12 cellular contexts compared by ENCODE assay signal in genomic region chr10:83666762-83667161, GRCh38.
"Had no signal": no experiment of that assay in that cellular context is flagged by ENCODE, and none has a peak within 500 bp of the region (broad histone marks: within the 10 kb centered on the region; RNA-seq: fewer than 3 reads in every experiment).

No MANE protein-coding gene starts in this region.

- H3K9me3 ChIP-seq: body of pancreas, gastroesophageal sphincter, pancreas, stomach, thyroid gland, vagina had no signal

- H3K4me1 ChIP-seq: body of pancreas, gastroesophageal sphincter, neural progenitor cell, pancreas, stomach, thyroid gland, vagina had no signal

- H3K27ac ChIP-seq: body of pancreas, gastroesophageal sphincter, neural progenitor cell, pancreas, stomach, thyroid gland, vagina had no signal

- H3K36me3 ChIP-seq: gastroesophageal sphincter, neural progenitor cell, pancreas, stomach, thyroid gland, vagina had no signal

- ATAC-seq: activated T-helper 17 cell treated with anti-CD3 and anti-CD28 coated beads, Interleukin-2, amount 50 U/mL, for 72 hours; body of pancreas; gastroesophageal sphincter; pancreas; WTC11 had no signal

- H3K27me3 ChIP-seq: body of pancreas, gastroesophageal sphincter, neural progenitor cell, pancreas, stomach, thyroid gland, vagina had no signal

- DNase-seq: activated CD4-positive, alpha-beta T cell treated with anti-CD3 and anti-CD28 coated beads for 48 hours; activated naive CD4-positive, alpha-beta T cell treated with anti-CD3 and anti-CD28 coated beads for 36 hours; activated T-cell treated with anti-CD3 and anti-CD28 coated beads for 4 hours; body of pancreas; pancreas; stomach; thyroid gland had no signal

- H3K4me3 ChIP-seq: body of pancreas, gastroesophageal sphincter, neural progenitor cell, pancreas, stomach, thyroid gland, vagina had no signal
